In genomic region chr6:81937296-81937937, GRCh38 we compare ENCODE assay signal across 13 cellular contexts.
DNase-seq lines count a peak whose midpoint lies in the region; ATAC-seq and TF ChIP-seq lines count a peak whose summit lies in the region.
"Had no signal": no experiment of that assay in that cellular context is flagged by ENCODE, and none has a peak within 500 bp of the region (broad histone marks: within the 10 kb centered on the region; RNA-seq: fewer than 3 reads in every experiment).

No MANE protein-coding gene starts in this region.

- no peak overlapping the region for H3K9ac ChIP-seq in fibroblast of lung (ENCODE audit: insufficient read depth, low read length)

- H2AFZ ChIP-seq in GM23338 (no peak overlapping the region), fibroblast of lung (ENCODE audit: low read length) (peak overlapping the region; percentile 28)

- peak overlapping the region; percentile 59 for H3K27ac Mint-ChIP-seq in GM23338
- H3K27ac Mint-ChIP-seq: activated naive CD4-positive, alpha-beta T cell treated with anti-CD3 and anti-CD28 coated beads for 36 hours; naive thymus-derived CD8-positive, alpha-beta T cell had no signal

- H3K27ac ChIP-seq in GM23338 (ENCODE audit: low read depth) (no peak overlapping the region), fibroblast of lung (ENCODE audit: insufficient read depth, low read length) (peak overlapping the region; percentile 58)

- H3K27me3 Mint-ChIP-seq in GM23338 (ENCODE audit: insufficient read depth, low read depth, poor library complexity), result no peaks in the 10 kb centered on the region
- H3K27me3 Mint-ChIP-seq: naive thymus-derived CD8-positive, alpha-beta T cell had no signal

- H3K36me3 ChIP-seq in GM23338 (ENCODE audit: insufficient read depth), result no peaks in the 10 kb centered on the region
- H3K36me3 ChIP-seq in fibroblast of lung (ENCODE audit: control insufficient read depth, insufficient read depth, low read length), result no peaks in the 10 kb centered on the region

- H3K9me3 Mint-ChIP-seq in GM23338, result no peaks in the 10 kb centered on the region

- TF ChIP-seq CTCF in GM23338 (conservative IDR thresholded peaks at IDR 0.05; ENCODE audit: low read depth in 2 of 2) (no peak), fibroblast of lung (conservative IDR thresholded peaks at IDR 0.05 in 1 of 2, IDR thresholded peaks at IDR 0.05 in 1 of 2; ENCODE audit: low read depth in 1 of 2, low read length in 2 of 2) (no peak)

- H3K4me3 ChIP-seq in GM23338 (no peak overlapping the region), fibroblast of lung (replicated peaks in 1 of 4; ENCODE audit: control extremely low read depth in 1 of 4, insufficient read depth in 1 of 4, low read depth in 3 of 4, low read length in 4 of 4) (no peak overlapping the region), skeletal muscle cell (ENCODE audit: low read depth, low read length) (no peak overlapping the region)

- no peaks in the 10 kb centered on the region for H3K36me3 Mint-ChIP-seq in GM23338 (ENCODE audit: low read depth)
- H3K36me3 Mint-ChIP-seq: naive thymus-derived CD8-positive, alpha-beta T cell had no signal

- H3K9me3 ChIP-seq in fibroblast of lung (ENCODE audit: control insufficient read depth, insufficient read depth, low read depth, low read length), result no peaks in the 10 kb centered on the region

- ATAC-seq in GM23338 (no peak), GM18498 (IDR thresholded peaks at IDR 0.05; ENCODE audit: unreplicated experiment) (no peak), GM18873 (IDR thresholded peaks at IDR 0.05; ENCODE audit: low FRiP score, unreplicated experiment) (no peak)
- ATAC-seq: naive thymus-derived CD8-positive, alpha-beta T cell; stimulated activated naive CD8-positive, alpha-beta T cell treated with anti-CD3 and anti-CD28 coated beads, Interleukin-15, Interleukin-2, amounts not matched to agents 100 U/mL and 50 U/mL, for 24 hours had no signal

- H3K4me1 Mint-ChIP-seq in GM23338, result peaks cover 18% of the 10 kb centered on the region

- H3K79me2 ChIP-seq in GM23338 (replicated peaks; ENCODE audit: insufficient read depth) (no peaks in the 10 kb centered on the region), fibroblast of lung (ENCODE audit: control insufficient read depth, insufficient read depth, low read length) (no peaks in the 10 kb centered on the region)

- H3K4me2 ChIP-seq in GM23338, result no peak overlapping the region
- H3K4me2 ChIP-seq in fibroblast of lung (ENCODE audit: extremely low read depth, insufficient read depth, low read length), result peak overlapping the region; percentile 33

- no peak overlapping the region for H3K4me3 Mint-ChIP-seq in GM23338
- H3K4me3 Mint-ChIP-seq: activated naive CD4-positive, alpha-beta T cell treated with anti-CD3 and anti-CD28 coated beads for 36 hours; naive thymus-derived CD8-positive, alpha-beta T cell had no signal

- H3K4me1 ChIP-seq in GM23338 (ENCODE audit: insufficient read depth), result peaks cover 3% of the 10 kb centered on the region
- peaks cover 12% of the 10 kb centered on the region for H3K4me1 ChIP-seq in fibroblast of lung (ENCODE audit: control insufficient read depth, extremely low read depth, insufficient read depth, low read length)

- no peaks in the 10 kb centered on the region for H3K27me3 ChIP-seq in GM23338 (ENCODE audit: insufficient read depth)
- no peaks in the 10 kb centered on the region for H3K27me3 ChIP-seq in fibroblast of lung (ENCODE audit: control insufficient read depth, insufficient read depth, low read length)

- no peak for DNase-seq in GM23338 (ENCODE audit: low spot score)
- peak; percentile 66 for DNase-seq in RPMI7951 (ENCODE audit: low read depth)
- peak; percentile 39 to 69 for DNase-seq in fibroblast of lung (ENCODE audit: low read depth in 2 of 2)
- DNase-seq in skeletal muscle cell (ENCODE audit: low read depth), result peak; percentile 57
- no peak for DNase-seq in NCI-H1930 (lab: John Stamatoyannopoulos, UW)
- no peak for DNase-seq in NCI-H526 (lab: John Stamatoyannopoulos, UW)
- DNase-seq: activated CD4-positive, alpha-beta T cell treated with anti-CD3 and anti-CD28 coated beads, Interleukin-2, amount 50 U/mL, for 1 hour; activated naive CD4-positive, alpha-beta T cell treated with anti-CD3 and anti-CD28 coated beads for 36 hours; hypothalamus; naive thymus-derived CD8-positive, alpha-beta T cell; stimulated activated naive CD8-positive, alpha-beta T cell treated with anti-CD3 and anti-CD28 coated beads, Interleukin-15, Interleukin-2, amounts not matched to agents 100 U/mL and 50 U/mL, for 24 hours had no signal

- no peaks in the 10 kb centered on the region; the same call in 1 of the 2 replicates for H3K9me2 ChIP-seq in GM23338 (ENCODE audit: insufficient read depth)

- no peaks in the 10 kb centered on the region for H3F3A ChIP-seq in GM23338 (replicated peaks; ENCODE audit: low read depth)

- no peaks in the 10 kb centered on the region for H4K20me1 ChIP-seq in GM23338 (replicated peaks; ENCODE audit: insufficient read depth)
- no peaks in the 10 kb centered on the region for H4K20me1 ChIP-seq in fibroblast of lung (ENCODE audit: control insufficient read depth, extremely low read depth, insufficient read depth, low read length)

TF ChIP-seq in GM23338, 12 proteins besides CTCF, POLR2A, EP300 and RAD21 (continues in another document):
- TF ChIP-seq JUNB (IDR thresholded peaks at IDR 0.05; ENCODE audit: unreplicated experiment) (no peak), ETS1 (IDR thresholded peaks at IDR 0.05) (no peak), POLR2AphosphoS5 (IDR thresholded peaks at IDR 0.05; ENCODE audit: low read depth) (no peak), ZNF331 (CRISPR knock-in tag; IDR thresholded peaks at IDR 0.05; ENCODE audit: low read depth) (no peak), NANOG (IDR thresholded peaks at IDR 0.05; ENCODE audit: borderline replicate concordance) (no peak), STAT1 (IDR thresholded peaks at IDR 0.05; ENCODE audit: unreplicated experiment) (no peak), EZH2phosphoT487 (IDR thresholded peaks at IDR 0.05; ENCODE audit: unreplicated experiment) (no peak), EZH2 (IDR thresholded peaks at IDR 0.05; ENCODE audit: low read depth, unreplicated experiment) (no peak)

Comparison
In these comparisons a context has a peak if more than half of its experiments do, and no peak if none do; other contexts are left out.
1. DNase-seq: peak in RPMI7951 (single experiment), fibroblast of lung (2 of 2) and skeletal muscle cell (single experiment); none in GM23338 (single experiment), NCI-H1930 (0 of 2) and NCI-H526 (0 of 2).